In genomic region chr1:38500352-38500751, GRCh38 we compare ENCODE assay signal across 12 cellular contexts.
DNase-seq lines count a peak whose midpoint lies in the region; ATAC-seq and TF ChIP-seq lines count a peak whose summit lies in the region.
"Had no signal": no experiment of that assay in that cellular context is flagged by ENCODE, and none has a peak within 500 bp of the region (broad histone marks: within the 10 kb centered on the region; RNA-seq: fewer than 3 reads in every experiment).

No MANE protein-coding gene starts in this region.

- DNase-seq in NCI-H82 (lab: John Stamatoyannopoulos, UW) (peak; percentile 34), NCI-H82 treated with DMSO at 0.1 percent for 48 hours (lab: John Stamatoyannopoulos, UW; ENCODE audit: unreplicated experiment) (no peak), epithelial cell of proximal tubule (ENCODE audit: low read depth) (no peak), smooth muscle cell (lab: John Stamatoyannopoulos, UW; ENCODE audit: unreplicated experiment) (no peak), NCI-H1436 (lab: John Stamatoyannopoulos, UW) (no peak), NCI-H2029 treated with DMSO at 0.1 percent for 48 hours (lab: John Stamatoyannopoulos, UW) (no peak)
- DNase-seq: effector CD4-positive, alpha-beta T cell; Kasumi-1; ovary had no signal

- H3K4me3 ChIP-seq in OCI-LY1 (ENCODE audit: low read depth, low read length, poor library complexity, severe bottlenecking) (no peak overlapping the region), epithelial cell of proximal tubule (ENCODE audit: low read depth, low read length) (no peak overlapping the region), smooth muscle cell (no peak overlapping the region)
- H3K4me3 ChIP-seq: ovary, thoracic aorta had no signal

- H3K9me2 ChIP-seq in OCI-LY1 (ENCODE audit: low read depth, low read length), result no peaks in the 10 kb centered on the region

- no peaks in the 10 kb centered on the region for H3K79me2 ChIP-seq in OCI-LY1 (ENCODE audit: insufficient read depth, low read length)
- H3K79me2 ChIP-seq in smooth muscle cell (ENCODE audit: low read depth), result no peaks in the 10 kb centered on the region

- 93% methylated on average over 2 of the region's 2 CpGs for whole genome bisulfite sequencing in smooth muscle cell (ENCODE audit: low lambda C conversion rate)

- H3K4me2 ChIP-seq in OCI-LY1 (ENCODE audit: low read length), result no peak overlapping the region
- H3K4me2 ChIP-seq in smooth muscle cell, result no peak overlapping the region

- H3K4me1 ChIP-seq in OCI-LY1 (ENCODE audit: insufficient read depth, low read length, severe bottlenecking) (peaks cover 12% of the 10 kb centered on the region), smooth muscle cell (ENCODE audit: low read depth) (peaks cover 22% of the 10 kb centered on the region)

- H3F3A ChIP-seq in OCI-LY1 (ENCODE audit: insufficient read depth, low read length), result no peaks in the 10 kb centered on the region
- no peaks in the 10 kb centered on the region for H3F3A ChIP-seq in smooth muscle cell (ENCODE audit: low read depth)

- H3K27me3 ChIP-seq in OCI-LY1 (ENCODE audit: insufficient read depth, low read length) (no peaks in the 10 kb centered on the region), smooth muscle cell (ENCODE audit: low read depth) (peaks cover 38% of the 10 kb centered on the region)
- H3K27me3 ChIP-seq: ovary had no signal

- ATAC-seq in GM21619 (IDR thresholded peaks at IDR 0.05; ENCODE audit: unreplicated experiment), result no peak

- no peak overlapping the region for H2AFZ ChIP-seq in OCI-LY1 (ENCODE audit: low read length)
- no peak overlapping the region for H2AFZ ChIP-seq in smooth muscle cell (ENCODE audit: low read depth)

- H3K9ac ChIP-seq in OCI-LY1 (ENCODE audit: low read length) (no peak overlapping the region), smooth muscle cell (ENCODE audit: low read depth) (no peak overlapping the region)

- H4K20me1 ChIP-seq in OCI-LY1 (ENCODE audit: insufficient read depth, low read length) (no peaks in the 10 kb centered on the region), smooth muscle cell (ENCODE audit: low read depth) (no peaks in the 10 kb centered on the region)

- TF ChIP-seq CTCF in OCI-LY1 (IDR thresholded peaks at IDR 0.05; ENCODE audit: low read length) (peak; percentile 41; the same call in 1 of the 2 replicates), epithelial cell of proximal tubule (conservative IDR thresholded peaks at IDR 0.05; ENCODE audit: low read depth, low read length) (peak; percentile 49), smooth muscle cell (IDR thresholded peaks at IDR 0.05; ENCODE audit: borderline replicate concordance, insufficient read depth, poor library complexity, severe bottlenecking) (peak; percentile 14)

- no peaks in the 10 kb centered on the region for H3K36me3 ChIP-seq in OCI-LY1 (ENCODE audit: insufficient read depth, low read length)
- H3K36me3 ChIP-seq in smooth muscle cell (ENCODE audit: low read depth), result no peaks in the 10 kb centered on the region
- H3K36me3 ChIP-seq: ovary, thoracic aorta had no signal

- no peaks in the 10 kb centered on the region for H3K9me3 ChIP-seq in OCI-LY1 (ENCODE audit: low read length)
- no peaks in the 10 kb centered on the region for H3K9me3 ChIP-seq in smooth muscle cell (replicated peaks; ENCODE audit: low read depth)
- H3K9me3 ChIP-seq: ovary, thoracic aorta had no signal

- no peak overlapping the region for H3K27ac ChIP-seq in OCI-LY1 (ENCODE audit: low read depth, low read length, poor library complexity, severe bottlenecking)
- no peak overlapping the region for H3K27ac ChIP-seq in smooth muscle cell (ENCODE audit: low read depth)
- H3K27ac ChIP-seq: ovary, thoracic aorta had no signal
